In genomic region chr2:230209422-230210051, GRCh38 we compare ENCODE assay signal across 1 cellular context.
TF ChIP-seq lines count a peak whose summit lies in the region.

No MANE protein-coding gene starts in this region.

TF ChIP-seq in GM12878, 131 proteins besides CTCF, POLR2A, EP300 and RAD21 (continues in another document):
- TF ChIP-seq SPI1 (IDR thresholded peaks at IDR 0.05; ENCODE audit: borderline replicate concordance, insufficient read depth, low read depth, low read length) (peak; percentile 95), PAX5 (IDR thresholded peaks at IDR 0.05; ENCODE audit: borderline replicate concordance, low read depth, low read length) (0 out of 2 replicates have a peak, but pooled peaks have one; percentile 26), CBFB (IDR thresholded peaks at IDR 0.05; ENCODE audit: low read depth) (no peak), MTA2 (IDR thresholded peaks at IDR 0.05; ENCODE audit: low read depth) (peak; percentile 87), YBX1 (IDR thresholded peaks at IDR 0.05) (no peak), ASH2L (IDR thresholded peaks at IDR 0.05; ENCODE audit: borderline replicate concordance, low read depth) (no peak), IKZF2 (IDR thresholded peaks at IDR 0.05) (peak; percentile 61 to 69; a peak in 3 of 4 replicates), IKZF1 (conservative IDR thresholded peaks at IDR 0.05) (peak; percentile 87), TBL1XR1 (IDR thresholded peaks at IDR 0.05; ENCODE audit: low read depth, low read length) (no peak), BHLHE40 (IDR thresholded peaks at IDR 0.05; ENCODE audit: borderline replicate concordance in 1 of 2, low read depth in 2 of 2, low read length in 1 of 2) (peak in 1 of 2 experiments; percentile 48; a peak in 1 of 4 replicates), NR2F1 (conservative IDR thresholded peaks at IDR 0.05) (peak; percentile 72), SRF (IDR thresholded peaks at IDR 0.05; ENCODE audit: low read depth in 2 of 2, low read length in 2 of 2) (no peak), PBX3 (IDR thresholded peaks at IDR 0.05; ENCODE audit: insufficient replicate concordance, low read depth, low read length) (peak; percentile 90), CUX1 (IDR thresholded peaks at IDR 0.05; ENCODE audit: insufficient replicate concordance, low read depth, low read length) (no peak), NR2C1 (IDR thresholded peaks at IDR 0.05) (no peak), RBBP5 (conservative IDR thresholded peaks at IDR 0.05) (no peak), POLR2AphosphoS2 (IDR thresholded peaks at IDR 0.05; ENCODE audit: low read depth, low read length) (no peak), DPF2 (IDR thresholded peaks at IDR 0.05) (peak; percentile 95), MEF2B (IDR thresholded peaks at IDR 0.05; ENCODE audit: partially characterized antibody, poor library complexity, severe bottlenecking) (peak; percentile 91), CHD2 (IDR thresholded peaks at IDR 0.05; ENCODE audit: borderline replicate concordance, low read depth, low read length) (no peak), PKNOX1 (IDR thresholded peaks at IDR 0.05) (peak; percentile 93), RELB (IDR thresholded peaks at IDR 0.05; ENCODE audit: low read depth) (peak; percentile 14; the same call in 1 of the 2 replicates), RAD51 (IDR thresholded peaks at IDR 0.05) (no peak), E2F4 (IDR thresholded peaks at IDR 0.05; ENCODE audit: low read depth, low read length) (no peak), ZBTB4 (CRISPR knock-in tag; IDR thresholded peaks at IDR 0.05) (no peak), LARP7 (IDR thresholded peaks at IDR 0.05) (no peak), USF2 (IDR thresholded peaks at IDR 0.05; ENCODE audit: borderline replicate concordance, low read depth, low read length) (no peak), FOXK2 (IDR thresholded peaks at IDR 0.05) (no peak), NBN (IDR thresholded peaks at IDR 0.05) (0 out of 2 replicates have a peak, but pooled peaks have one; percentile 32), POLR2AphosphoS5 (IDR thresholded peaks at IDR 0.05; ENCODE audit: low read length) (no peak), SKIL (IDR thresholded peaks at IDR 0.05; ENCODE audit: low read depth, poor library complexity, severe bottlenecking) (peak; percentile 80), MXI1 (IDR thresholded peaks at IDR 0.05; ENCODE audit: low read depth, low read length) (no peak), SP1 (IDR thresholded peaks at IDR 0.05; ENCODE audit: low read depth, low read length) (no peak), PRDM15 (CRISPR knock-in tag; IDR thresholded peaks at IDR 0.05) (no peak), BMI1 (IDR thresholded peaks at IDR 0.05; ENCODE audit: borderline replicate concordance) (peak; percentile 55; the same call in 1 of the 2 replicates)
